ENCODE assay signal across 25 cellular contexts in genomic region chr7:18096087-18096486, GRCh38.
"Had no signal": no experiment of that assay in that cellular context is flagged by ENCODE, and none has a peak within 500 bp of the region (broad histone marks: within the 10 kb centered on the region; RNA-seq: fewer than 3 reads in every experiment).

No MANE protein-coding gene starts in this region.

- H3K4me3 ChIP-seq: colonic mucosa, SJCRH30 had no signal

- H3K9me3 ChIP-seq: colonic mucosa, SK-N-SH had no signal

- H3K27me3 Mint-ChIP-seq: activated CD4-positive, alpha-beta T cell treated with anti-CD3 and anti-CD28 coated beads for 36 hours; activated naive CD8-positive, alpha-beta T cell; activated T-helper 17 cell treated with anti-CD3 and anti-CD28 coated beads, Interleukin-2, amount 50 U/mL, for 72 hours had no signal

- H3K4me2 ChIP-seq: KMS-11, SK-N-SH had no signal

- H3K36me3 ChIP-seq: colonic mucosa, SJCRH30, WERI-Rb-1 had no signal

- H3K9me2 ChIP-seq: SK-N-SH had no signal

- H3K27ac Mint-ChIP-seq: activated CD4-positive, alpha-beta memory T cell treated with anti-CD3 and anti-CD28 coated beads, Interleukin-2, amount 10 ng/mL, durations not matched to agents 7 days and 5 days; activated CD4-positive, alpha-beta T cell treated with anti-CD3 and anti-CD28 coated beads for 36 hours; activated naive CD4-positive, alpha-beta T cell treated with anti-CD3 and anti-CD28 coated beads for 36 hours; activated naive CD8-positive, alpha-beta T cell; activated T-helper 17 cell treated with anti-CD3 and anti-CD28 coated beads, Interleukin-2, amount 50 U/mL, for 72 hours had no signal

- H3K9me3 Mint-ChIP-seq: activated CD4-positive, alpha-beta memory T cell treated with anti-CD3 and anti-CD28 coated beads, Interleukin-2, amount 10 ng/mL, durations not matched to agents 7 days and 5 days; activated T-helper 17 cell treated with anti-CD3 and anti-CD28 coated beads, Interleukin-2, amount 50 U/mL, for 72 hours had no signal

- DNase-seq: activated CD4-positive, alpha-beta memory T cell treated with anti-CD3 and anti-CD28 coated beads, Interleukin-2, amount 10 ng/mL, durations not matched to agents 7 days and 5 days; activated CD4-positive, alpha-beta T cell treated with anti-CD3 and anti-CD28 coated beads for 36 hours; activated CD4-positive, alpha-beta T cell treated with anti-CD3 and anti-CD28 coated beads, Interleukin-2, amount 50 U/mL, for 1 hour; activated gamma-delta T cell; activated naive CD4-positive, alpha-beta T cell treated with anti-CD3 and anti-CD28 coated beads for 36 hours; activated T-cell treated with anti-CD3 and anti-CD28 coated beads for 4 hours; activated T-cell treated with anti-CD3 and anti-CD28 coated beads, Interleukin-2, amount 50 U/mL, for 48 hours; caudate nucleus; colonic mucosa; NCI-H1092; NCI-H1694 treated with DMSO at 0.1 percent for 48 hours; NCI-H2081; NCI-H2171 treated with DMSO at 0.1 percent for 48 hours; NCI-H226; NCI-H510A treated with DMSO at 0.1 percent for 48 hours; Right ventricle myocardium superior; RPMI8226; SJCRH30; SK-N-SH; T-helper 1 cell; WERI-Rb-1 had no signal

- H3K4me1 Mint-ChIP-seq: activated CD4-positive, alpha-beta memory T cell treated with anti-CD3 and anti-CD28 coated beads, Interleukin-2, amount 10 ng/mL, durations not matched to agents 7 days and 5 days; activated CD4-positive, alpha-beta T cell treated with anti-CD3 and anti-CD28 coated beads for 36 hours; activated T-helper 17 cell treated with anti-CD3 and anti-CD28 coated beads, Interleukin-2, amount 50 U/mL, for 72 hours had no signal

- H3K27me3 ChIP-seq: colonic mucosa, SJCRH30 had no signal

- H3K27ac ChIP-seq: colonic mucosa, KMS-11, SJCRH30, WERI-Rb-1 had no signal

- H3K4me3 Mint-ChIP-seq: activated CD4-positive, alpha-beta memory T cell treated with anti-CD3 and anti-CD28 coated beads, Interleukin-2, amount 10 ng/mL, durations not matched to agents 7 days and 5 days; activated CD4-positive, alpha-beta T cell treated with anti-CD3 and anti-CD28 coated beads for 36 hours; activated naive CD4-positive, alpha-beta T cell treated with anti-CD3 and anti-CD28 coated beads for 36 hours; activated naive CD8-positive, alpha-beta T cell; activated T-helper 17 cell treated with anti-CD3 and anti-CD28 coated beads, Interleukin-2, amount 50 U/mL, for 72 hours had no signal

- ATAC-seq: activated CD4-positive, alpha-beta T cell treated with anti-CD3 and anti-CD28 coated beads for 36 hours; activated T-helper 17 cell treated with anti-CD3 and anti-CD28 coated beads, Interleukin-2, amount 50 U/mL, for 72 hours; Panc1 had no signal

- H3K9ac ChIP-seq: KMS-11, SK-N-SH had no signal

- H3K4me1 ChIP-seq: colonic mucosa, SJCRH30 had no signal

- H3K36me3 Mint-ChIP-seq: activated naive CD8-positive, alpha-beta T cell had no signal
